31 cellular contexts compared by ENCODE assay signal in genomic region chr22:27436591-27436990, GRCh38.
DNase-seq lines count a peak whose midpoint lies in the region; ATAC-seq, FAIRE-seq and TF ChIP-seq lines count a peak whose summit lies in the region.
"Had no signal": no experiment of that assay in that cellular context is flagged by ENCODE, and none has a peak within 500 bp of the region (broad histone marks: within the 10 kb centered on the region; RNA-seq: fewer than 3 reads in every experiment).

No MANE protein-coding gene starts in this region.

- no TSS peak for BruUV-seq in MCF 10A (replicated peaks; lab: Mats Ljungman, UMichigan)

- H3K23me2 ChIP-seq in H1 (ENCODE audit: low read depth, low read length): no peaks in the 10 kb centered on the region

- H4K20me1 ChIP-seq in H1 (replicated peaks in 1 of 2; ENCODE audit: control insufficient read depth in 1 of 2, insufficient read depth in 2 of 2, low read length in 2 of 2) (no peaks in the 10 kb centered on the region), MM.1S (ENCODE audit: insufficient read depth, low read length) (no peaks in the 10 kb centered on the region; the same call in 1 of the 2 replicates)

- no peak for ATAC-seq in HG03520 (IDR thresholded peaks at IDR 0.05; ENCODE audit: unreplicated experiment)
- ATAC-seq: GM12878; naive thymus-derived CD8-positive, alpha-beta T cell had no signal

- no peaks in the 10 kb centered on the region for H3K4me1 Mint-ChIP-seq in MCF 10A (ENCODE audit: insufficient read depth, unreplicated experiment)
- peaks cover 68% of the 10 kb centered on the region for H3K4me1 Mint-ChIP-seq in neural crest cell

- no peak overlapping the region for H2AFZ ChIP-seq in H1 (ENCODE audit: low read length)
- no peak overlapping the region for H2AFZ ChIP-seq in MM.1S (ENCODE audit: low read length)

- no peak for TF ChIP-seq RAD21 in H1 (IDR thresholded peaks at IDR 0.05 in 1 of 2, conservative IDR thresholded peaks at IDR 0.05 in 1 of 2; ENCODE audit: low read depth in 2 of 2, low read length in 2 of 2)

- H3K9me3 ChIP-seq in breast epithelium (peaks cover 6 to 11% of the 10 kb centered on the region in 2 donors), H1 (ENCODE audit: insufficient read depth in 2 of 2, low read depth in 1 of 2, low read length in 1 of 2) (peaks cover 6 to 8% of the 10 kb centered on the region in 2 experiments; a peak in 3 of 4 replicates), MM.1S (replicated peaks; ENCODE audit: insufficient read depth, low read length) (no peaks in the 10 kb centered on the region)
- H3K9me3 ChIP-seq: pancreas had no signal

- H3K36me3 ChIP-seq in breast epithelium (no peaks in the 10 kb centered on the region), H1 (ENCODE audit: control insufficient read depth in 2 of 4, insufficient read depth in 4 of 4, low read length in 3 of 4) (no peaks in the 10 kb centered on the region), MM.1S (replicated peaks; ENCODE audit: insufficient read depth, low read length) (no peaks in the 10 kb centered on the region)
- H3K36me3 ChIP-seq: MG63, pancreas, spleen, tibial nerve had no signal

- H3K14ac ChIP-seq in H1 (ENCODE audit: insufficient read length): no peak overlapping the region

- H3K36me3 Mint-ChIP-seq in MCF 10A (ENCODE audit: insufficient read depth, unreplicated experiment) (no peaks in the 10 kb centered on the region), neural crest cell (ENCODE audit: low read depth) (no peaks in the 10 kb centered on the region)
- H3K36me3 Mint-ChIP-seq: activated CD4-positive, alpha-beta memory T cell treated with anti-CD3 and anti-CD28 coated beads for 36 hours had no signal

- H3K27me3 ChIP-seq in breast epithelium (no peaks in the 10 kb centered on the region), H1 (replicated peaks in 1 of 4; ENCODE audit: control insufficient read depth in 3 of 4, extremely low read depth in 1 of 4, insufficient read depth in 3 of 4, low read length in 3 of 4) (no peaks in the 10 kb centered on the region), MM.1S (replicated peaks; ENCODE audit: insufficient read depth, low read length) (peaks cover 69% of the 10 kb centered on the region)
- H3K27me3 ChIP-seq: MG63, pancreas, tibial nerve had no signal

- H3K27ac Mint-ChIP-seq in MCF 10A (ENCODE audit: low read depth, unreplicated experiment): no peak overlapping the region
- peak overlapping the region; percentile 92 for H3K27ac Mint-ChIP-seq in neural crest cell (ENCODE audit: unreplicated experiment)
- H3K27ac Mint-ChIP-seq: activated CD4-positive, alpha-beta memory T cell treated with anti-CD3 and anti-CD28 coated beads for 36 hours; activated naive CD4-positive, alpha-beta T cell treated with anti-CD3 and anti-CD28 coated beads for 36 hours; activated T-helper 1 cell treated with anti-CD3 and anti-CD28 coated beads, Interleukin-12 subunit alpha, Interleukin-12 subunit beta, Interleukin-2, Interleukin-4 antibody, amounts not matched to agents 30 ng/mL and 10 ng/mL and 1 ng/mL, durations not matched to agents 14 hours and 24 hours and 36 hours; HFFc6; naive thymus-derived CD8-positive, alpha-beta T cell had no signal

- H3K9me2 ChIP-seq in MM.1S (replicated peaks; ENCODE audit: insufficient read depth, low read length): no peaks in the 10 kb centered on the region

- no peak for TF ChIP-seq CTCF in breast epithelium (IDR thresholded peaks at IDR 0.05)
- TF ChIP-seq CTCF in MCF 10A (IDR thresholded peaks at IDR 0.05; ENCODE audit: unreplicated experiment): no peak
- no peak for TF ChIP-seq CTCF in H1 (IDR thresholded peaks at IDR 0.05; ENCODE audit: control extremely low read depth in 1 of 3, insufficient read depth in 1 of 3, low read depth in 1 of 3, low read length in 3 of 3)
- TF ChIP-seq CTCF in neural crest cell (conservative IDR thresholded peaks at IDR 0.05): no peak
- TF ChIP-seq CTCF in MM.1S (IDR thresholded peaks at IDR 0.05; ENCODE audit: low read length): no peak

- no peaks in the 10 kb centered on the region for H3K79me1 ChIP-seq in H1 (ENCODE audit: low read depth, low read length)

- H3K4me3 ChIP-seq in breast epithelium (no peak overlapping the region), H1 (ENCODE audit: extremely low read depth in 1 of 4, insufficient read depth in 2 of 4, low read depth in 3 of 4, low read length in 4 of 4) (no peak overlapping the region), MM.1S (ENCODE audit: low read length) (no peak overlapping the region)
- H3K4me3 ChIP-seq: coronary artery, GM12878, GM23248, MG63, pancreas, spleen, tibial nerve had no signal

- no peak overlapping the region for H2BK120ac ChIP-seq in H1 (replicated peaks; ENCODE audit: low read depth, low read length)

- TF ChIP-seq POLR2A in breast epithelium (IDR thresholded peaks at IDR 0.05) (no peak), H1 (IDR thresholded peaks at IDR 0.05; ENCODE audit: control extremely low read depth in 1 of 2, low read depth in 2 of 2, low read length in 2 of 2) (no peak)

- H3K4me3 Mint-ChIP-seq in MCF 10A (ENCODE audit: unreplicated experiment) (no peak overlapping the region), neural crest cell (no peak overlapping the region)
- H3K4me3 Mint-ChIP-seq: activated CD4-positive, alpha-beta memory T cell treated with anti-CD3 and anti-CD28 coated beads for 36 hours; activated naive CD4-positive, alpha-beta T cell treated with anti-CD3 and anti-CD28 coated beads for 36 hours; activated T-helper 1 cell treated with anti-CD3 and anti-CD28 coated beads, Interleukin-12 subunit alpha, Interleukin-12 subunit beta, Interleukin-2, Interleukin-4 antibody, amounts not matched to agents 30 ng/mL and 10 ng/mL and 1 ng/mL, durations not matched to agents 14 hours and 24 hours and 36 hours; HFFc6; naive thymus-derived CD8-positive, alpha-beta T cell had no signal

- H3K23ac ChIP-seq in H1 (ENCODE audit: insufficient read length): no peak overlapping the region

- POLR2A ChIA-PET in MCF 10A (lab: Yijun Ruan, JAX) (no interaction called here), H1 (lab: Charles Lee; ENCODE audit: partially characterized antibody) (interaction anchor here (0.6 to 1.2 kb wide), 2 partner anchors 232 to 407 kb away, joined by 3 read pairs; no protein-coding TSS in a partner anchor)

- H3K27me3 Mint-ChIP-seq in MCF 10A (ENCODE audit: insufficient read depth, unreplicated experiment) (no peaks in the 10 kb centered on the region), neural crest cell (ENCODE audit: low read depth) (no peaks in the 10 kb centered on the region)

- H2BK20ac ChIP-seq in H1 (ENCODE audit: low read length): peak overlapping the region; percentile 51

- TF ChIP-seq EP300 in H1 (IDR thresholded peaks at IDR 0.05; ENCODE audit: borderline replicate concordance in 1 of 2, low read depth in 2 of 2, low read length in 2 of 2): no peak

- H2BK12ac ChIP-seq in H1 (ENCODE audit: low read depth, low read length): peak overlapping the region; percentile 93; the same call in 1 of the 2 replicates

- H3K4me1 ChIP-seq in breast epithelium (peaks cover 0 to 8% of the 10 kb centered on the region in 2 donors), H1 (replicated peaks in 1 of 4; ENCODE audit: control insufficient read depth in 3 of 4, insufficient read depth in 4 of 4, low read length in 3 of 4) (peaks cover 0 to 16% (median 7%) of the 10 kb centered on the region in 4 experiments; a peak in 6 of 7 replicates), MM.1S (ENCODE audit: low read length) (no peaks in the 10 kb centered on the region)
- H3K4me1 ChIP-seq: spleen had no signal

- no peak overlapping the region for H3K4ac ChIP-seq in H1 (replicated peaks; ENCODE audit: insufficient read length, low read depth, low read length)

- DNase-seq in breast epithelium (ENCODE audit: low spot score in 2 of 2): no peak
- DNase-seq in MCF 10A (ENCODE audit: unreplicated experiment): no peak
- no peak for DNase-seq in H1 (ENCODE audit: low read depth in 1 of 2, low spot score in 2 of 2)
- DNase-seq in neural crest cell (ENCODE audit: low read depth, low spot score): no peak
- no peak for DNase-seq in urothelium cell line (ENCODE audit: low spot score)
- no peak for DNase-seq in anterior cingulate cortex (lab: John Stamatoyannopoulos, UW)
- no peak for DNase-seq in MM.1S
- DNase-seq: activated CD4-positive, alpha-beta memory T cell treated with anti-CD3 and anti-CD28 coated beads for 36 hours; activated CD4-positive, CD25-positive, alpha-beta regulatory T cell treated with anti-CD3 and anti-CD28 coated beads, Interleukin-2, amount 50 U/mL, for 72 hours; activated CD8-positive, alpha-beta memory T cell treated with anti-CD3 and anti-CD28 coated beads, Interleukin-2, amount 50 U/mL, for 4 hours; activated naive CD4-positive, alpha-beta T cell treated with anti-CD3 and anti-CD28 coated beads for 36 hours; COR-L47; effector CD8-positive, alpha-beta T cell; HFFc6; KG1; kidney; MG63; naive thymus-derived CD8-positive, alpha-beta T cell; NCI-H2081; pancreas; spleen; T-helper 2 cell had no signal

- H2AK5ac ChIP-seq in H1 (ENCODE audit: low read depth, low read length): peak overlapping the region; percentile 17; the same call in 1 of the 2 replicates

- FAIRE-seq in H1 (lab: Jason Lieb, UNC) (no peak), urothelium cell line (lab: Jason Lieb, UNC) (peak; percentile 92)
- FAIRE-seq: GM12878, GM19239, kidney, pancreas had no signal

- no peak overlapping the region for H4K5ac ChIP-seq in H1 (ENCODE audit: insufficient read length, low read depth, low read length)

- no peak overlapping the region for H3K56ac ChIP-seq in H1 (replicated peaks; ENCODE audit: insufficient read length, low read depth, low read length)

- H2BK5ac ChIP-seq in H1 (ENCODE audit: low read depth, low read length): peak overlapping the region; percentile 82; the same call in 1 of the 2 replicates

- peak overlapping the region; percentile 36 for H3K18ac ChIP-seq in H1 (ENCODE audit: extremely low read depth, low read length)

- intact Hi-C loops in breast epithelium (cut with DNase I; ENCODE audit: low total_unique reads) (no loop called here), MCF 10A (cut with micrococcal nuclease) (no loop called here)

- H3F3A ChIP-seq in MM.1S (ENCODE audit: insufficient read depth, low read length): no peaks in the 10 kb centered on the region

- peak overlapping the region; percentile 0 for H4K91ac ChIP-seq in H1 (replicated peaks; ENCODE audit: insufficient read length, low read length)

- WGBS in H1 (ENCODE audit: extremely low coverage in 1 of 2, insufficient coverage in 1 of 2, insufficient read length in 1 of 2, insufficient replicate concordance in 2 of 2, low coverage in 1 of 2, low lambda C conversion rate in 2 of 2, missing lambda C conversion rate in 1 of 2), 2 experiments: 85% methylated on average over 7 of the region's 7 CpGs; no CpG with 5 or more reads in 1 of the 2 experiments

- H3K79me2 ChIP-seq in H1 (ENCODE audit: control insufficient read depth in 1 of 2, insufficient read depth in 2 of 2, low read length in 2 of 2) (no peaks in the 10 kb centered on the region), MM.1S (ENCODE audit: low read length) (no peaks in the 10 kb centered on the region)

- peaks cover 11% of the 10 kb centered on the region for H3K9me3 Mint-ChIP-seq in MCF 10A (ENCODE audit: unreplicated experiment)
- H3K9me3 Mint-ChIP-seq in neural crest cell: no peaks in the 10 kb centered on the region
- H3K9me3 Mint-ChIP-seq: activated T-helper 1 cell treated with anti-CD3 and anti-CD28 coated beads, Interleukin-12 subunit alpha, Interleukin-12 subunit beta, Interleukin-2, Interleukin-4 antibody, amounts not matched to agents 30 ng/mL and 10 ng/mL and 1 ng/mL, durations not matched to agents 14 hours and 24 hours and 36 hours had no signal

- no peak overlapping the region for H4K8ac ChIP-seq in H1 (ENCODE audit: extremely low read depth, insufficient read depth, low read length)

- H3K9ac ChIP-seq in H1 (replicated peaks in 1 of 4; ENCODE audit: extremely low read depth in 1 of 4, low read depth in 3 of 4, low read length in 3 of 4) (no peak overlapping the region), MM.1S (ENCODE audit: low read length) (no peak overlapping the region)
- H3K9ac ChIP-seq: GM23248 had no signal

- peak overlapping the region; percentile 94 for H2BK15ac ChIP-seq in H1 (ENCODE audit: low read length)

- CTCF ChIA-PET in MCF 10A (lab: Yijun Ruan, JAX) (no interaction called here), H1 (lab: Charles Lee; ENCODE audit: partially characterized antibody) (no interaction called here)

- H3K27ac ChIP-seq in breast epithelium (peak overlapping the region; percentile 15 to 72), H1 (ENCODE audit: low read depth, low read length) (no peak overlapping the region), MM.1S (ENCODE audit: low read length) (no peak overlapping the region)
- H3K27ac ChIP-seq: 22Rv1, C4-2B, GM23248, pancreas, spleen, tibial nerve had no signal

- H3K4me2 ChIP-seq in H1 (ENCODE audit: insufficient read depth in 1 of 2, low read depth in 2 of 2, low read length in 2 of 2): no peak overlapping the region
- H3K4me2 ChIP-seq in MM.1S (ENCODE audit: low read depth, low read length): no peak overlapping the region

Comparison
In these comparisons a context has a peak if more than half of its experiments do, and no peak if none do; other contexts are left out.
1. H3K27ac ChIP-seq: peak in breast epithelium (2 of 2); none in H1 (single experiment) and MM.1S (single experiment).